In genomic region chr7:66639773-66640172, GRCh38 we compare ENCODE assay signal across 1 cellular context.
A peak's percentile ranks its signal among the peaks of the same experiment; 100 is the strongest.
TF ChIP-seq lines count a peak whose summit lies in the region.

No MANE protein-coding gene starts in this region.

TF ChIP-seq in K562, 482 proteins besides CTCF, POLR2A, EP300 and RAD21 (continued from another document):
- no peak for TF ChIP-seq TRIM25 (IDR thresholded peaks at IDR 0.05; ENCODE audit: borderline replicate concordance)
- peak; percentile 100 for TF ChIP-seq CTBP1 (IDR thresholded peaks at IDR 0.05; ENCODE audit: borderline replicate concordance)
- no peak for TF ChIP-seq NR4A1 (CRISPR knock-in tag; IDR thresholded peaks at IDR 0.05)
- TF ChIP-seq NR4A1 (tag; IDR thresholded peaks at IDR 0.05) = peak; percentile 64; the same call in 1 of the 2 replicates
- TF ChIP-seq HOXB6 (CRISPR knock-in tag; IDR thresholded peaks at IDR 0.05; ENCODE audit: borderline replicate concordance) = no peak
